In the genomic region with DNA sequence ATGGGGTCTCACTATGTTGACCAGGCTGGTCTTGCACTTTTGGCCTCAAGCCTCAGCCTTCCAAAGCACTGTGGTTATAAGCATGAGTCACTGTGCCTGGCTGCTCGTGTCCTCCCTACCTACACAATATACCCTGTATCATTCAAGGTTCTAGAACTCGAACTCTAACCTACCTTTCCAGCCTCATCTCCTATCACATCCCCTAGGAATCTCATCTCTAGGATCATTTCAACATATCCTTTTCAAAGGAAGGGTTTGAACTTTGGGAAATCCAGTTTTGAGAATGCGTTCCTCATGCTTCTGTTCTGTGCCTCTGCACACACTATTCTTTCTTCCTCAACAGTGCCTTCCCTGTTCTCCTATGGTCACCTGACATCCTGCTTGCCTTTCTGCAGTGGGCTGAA, we compare ENCODE assay signal across 15 cellular contexts.
DNase-seq lines count a peak whose midpoint lies in the region; ATAC-seq and TF ChIP-seq lines count a peak whose summit lies in the region.
"Had no signal": no experiment of that assay in that cellular context is flagged by ENCODE, and none has a peak within 500 bp of the region (broad histone marks: within the 10 kb centered on the region; RNA-seq: fewer than 3 reads in every experiment).

No MANE protein-coding gene starts in this region.

- peaks cover 29% of the 10 kb centered on the region for H3K4me1 ChIP-seq in mammary epithelial cell (ENCODE audit: insufficient read depth, low read length)
- H3K4me1 ChIP-seq: upper lobe of left lung had no signal

- H3K9me3 ChIP-seq in mammary epithelial cell (replicated peaks; ENCODE audit: insufficient read depth, low read length): no peaks in the 10 kb centered on the region
- H3K9me3 ChIP-seq: upper lobe of left lung had no signal

- in situ Hi-C loops in mammary epithelial cell (cut with MboI; ENCODE audit: low sequenced_read_pairs in 2 of 2): no loop called here

- CTCF ChIA-PET in mammary epithelial cell (lab: Charles Lee; ENCODE audit: low non-redundant PET): no interaction called here

- intact Hi-C loops in mammary epithelial cell (cut with micrococcal nuclease) (no loop called here), left colon (cut with DNase I, micrococcal nuclease) (no loop called here)

- H3K4me3 ChIP-seq in NB4 (ENCODE audit: low read depth, low read length): no peak overlapping the region
- no peak overlapping the region for H3K4me3 ChIP-seq in mammary epithelial cell (replicated peaks in 1 of 3; ENCODE audit: insufficient read depth in 1 of 3, low read depth in 2 of 3, low read length in 3 of 3)
- H3K4me3 ChIP-seq: upper lobe of left lung had no signal

- ATAC-seq in left colon (peak; percentile 51), GM21515 (IDR thresholded peaks at IDR 0.05; ENCODE audit: unreplicated experiment) (no peak), GM18505 (IDR thresholded peaks at IDR 0.05; ENCODE audit: unreplicated experiment) (no peak)
- ATAC-seq: naive thymus-derived CD8-positive, alpha-beta T cell had no signal

- peak; percentile 61 for DNase-seq in Daoy (ENCODE audit: low read depth)
- DNase-seq in NB4 (ENCODE audit: low read depth): peak; percentile 17
- peak; percentile 64 for DNase-seq in mammary epithelial cell
- DNase-seq in left colon: no peak
- no peak for DNase-seq in SHP77 treated with DMSO at 0.1 percent for 48 hours (lab: John Stamatoyannopoulos, UW)
- no peak for DNase-seq in NCI-H2171 treated with DMSO at 0.1 percent for 48 hours (lab: John Stamatoyannopoulos, UW)
- DNase-seq: activated CD4-positive, alpha-beta T cell treated with anti-CD3 and anti-CD28 coated beads for 48 hours; activated T-cell treated with anti-CD3 and anti-CD28 coated beads, Interleukin-2, amount 50 U/mL, for 48 hours; DMS153; naive thymus-derived CD8-positive, alpha-beta T cell; NCI-H1105; retina had no signal

- H4K20me1 ChIP-seq in mammary epithelial cell (ENCODE audit: insufficient read depth, low read length): no peaks in the 10 kb centered on the region

- H3K4me2 ChIP-seq in mammary epithelial cell (ENCODE audit: insufficient read depth, low read depth, low read length): peak overlapping the region; percentile 66

- 37% methylated on average over 3 of the region's 3 CpGs for WGBS in mammary epithelial cell (ENCODE audit: low coverage, missing lambda C conversion rate)

- H3K27me3 ChIP-seq in mammary epithelial cell (ENCODE audit: insufficient read depth, low read length): no peaks in the 10 kb centered on the region
- H3K27me3 ChIP-seq: upper lobe of left lung had no signal

- no peak overlapping the region for H3K9ac ChIP-seq in mammary epithelial cell (ENCODE audit: insufficient read depth, low read length)

- H3K36me3 ChIP-seq in mammary epithelial cell (ENCODE audit: insufficient read depth, low read length): peaks cover 3% of the 10 kb centered on the region

- no peak for TF ChIP-seq POLR2A in NB4 (IDR thresholded peaks at IDR 0.05; ENCODE audit: extremely low read depth, insufficient read length)
- TF ChIP-seq POLR2A in GM18505 (IDR thresholded peaks at IDR 0.05; ENCODE audit: borderline replicate concordance, extremely low read depth, insufficient read depth, insufficient read length): no peak

- dilution Hi-C loops in mammary epithelial cell (cut with HindIII; ENCODE audit: low sequenced_read_pairs): loop anchor here (5.0 kb wide), 1 partner anchor 90 kb away; no protein-coding TSS in a partner anchor

- H3K27ac ChIP-seq in mammary epithelial cell (ENCODE audit: insufficient read depth, low read depth, low read length): peak overlapping the region; percentile 45
- H3K27ac ChIP-seq: upper lobe of left lung had no signal

- peaks cover 85% of the 10 kb centered on the region for H3K79me2 ChIP-seq in mammary epithelial cell (ENCODE audit: insufficient read depth, low read length)

- BruUV-seq in mammary epithelial cell (replicated peaks; lab: Mats Ljungman, UMichigan): no TSS peak

- TF ChIP-seq CTCF in NB4 (IDR thresholded peaks at IDR 0.05; ENCODE audit: low read depth, low read length) (no peak), mammary epithelial cell (conservative IDR thresholded peaks at IDR 0.05 in 1 of 2, IDR thresholded peaks at IDR 0.05 in 1 of 2; ENCODE audit: extremely low read depth in 1 of 2, insufficient read depth in 1 of 2, low read depth in 1 of 2, low read length in 2 of 2) (no peak)

- no peak overlapping the region for H2AFZ ChIP-seq in mammary epithelial cell (ENCODE audit: low read depth, low read length)

Comparison
In these comparisons a context has a peak if more than half of its experiments do, and no peak if none do; other contexts are left out.
1. DNase-seq: peak in Daoy (single experiment), NB4 (single experiment) and mammary epithelial cell (single experiment); none in left colon (0 of 2), SHP77 treated with DMSO at 0.1 percent for 48 hours (single experiment) and NCI-H2171 treated with DMSO at 0.1 percent for 48 hours (single experiment).